Comparison of ENCODE assay signal across 39 cellular contexts in the genomic region with DNA sequence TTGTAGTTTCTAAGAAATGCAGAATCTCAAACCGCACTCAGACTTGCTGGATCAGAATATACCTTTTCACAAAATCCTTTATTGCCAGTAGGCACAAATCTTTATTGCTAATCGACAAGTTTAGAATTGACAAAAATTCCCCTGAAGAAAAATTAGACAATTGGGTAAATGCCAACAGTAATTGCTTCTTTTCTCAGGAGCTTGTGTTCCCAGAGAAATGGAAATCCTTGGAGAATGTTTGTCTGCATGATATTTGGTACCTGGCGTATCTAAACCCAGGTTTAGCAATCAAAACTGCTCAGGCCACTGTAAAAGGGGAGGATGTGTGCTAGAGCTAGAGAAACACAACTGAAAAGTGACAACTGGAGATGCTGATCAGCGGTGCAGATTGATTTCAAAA. TPM values are rescaled to one million over a fixed set of nuclear protein-coding genes. Genes with fewer than 3 reads are reported as not detected.
"Had no signal": no experiment of that assay in that cellular context is flagged by ENCODE, and none has a peak within 500 bp of the region (broad histone marks: within the 10 kb centered on the region; RNA-seq: fewer than 3 reads in every experiment).

A gene with protein sequence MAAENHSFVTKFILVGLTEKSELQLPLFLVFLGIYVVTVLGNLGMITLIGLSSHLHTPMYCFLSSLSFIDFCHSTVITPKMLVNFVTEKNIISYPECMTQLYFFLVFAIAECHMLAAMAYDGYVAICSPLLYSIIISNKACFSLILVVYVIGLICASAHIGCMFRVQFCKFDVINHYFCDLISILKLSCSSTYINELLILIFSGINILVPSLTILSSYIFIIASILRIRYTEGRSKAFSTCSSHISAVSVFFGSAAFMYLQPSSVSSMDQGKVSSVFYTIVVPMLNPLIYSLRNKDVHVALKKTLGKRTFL (plus strand): TSS at position 301 of the 400 bp plus-strand sequence. CDS start 8,556 bp downstream, outside the sequence.

- H3K4me2 ChIP-seq: KMS-11 had no signal

- H3K36me3 ChIP-seq: MG63 had no signal

- H3K9me3 ChIP-seq: MG63 had no signal

- H3K4me3 ChIP-seq: MG63 had no signal

- H3K9ac ChIP-seq: KMS-11 had no signal

- H3K27ac ChIP-seq: KMS-11 had no signal

- DNase-seq: Karpas-422, Kasumi-1, KG1, MG63, MM.1S, MV-4-11, NCI-H1048, NCI-H1092, NCI-H1092 treated with DMSO at 0.1 percent for 48 hours, NCI-H1105, NCI-H1105 treated with DMSO at 0.1 percent for 48 hours, NCI-H1417, NCI-H1417 treated with DMSO at 0.1 percent for 48 hours, NCI-H1436, NCI-H1436 treated with DMSO at 0.1 percent for 48 hours, NCI-H146, NCI-H1694, NCI-H1694 treated with DMSO at 0.1 percent for 48 hours, NCI-H187, NCI-H187 treated with DMSO at 0.1 percent for 48 hours, NCI-H1930, NCI-H2029, NCI-H2029 treated with DMSO at 0.1 percent for 48 hours, NCI-H2081, NCI-H2081 treated with DMSO at 0.1 percent for 48 hours, NCI-H2107, NCI-H2171, NCI-H2171 treated with DMSO at 0.1 percent for 48 hours, NCI-H2227 treated with DMSO at 0.1 percent for 48 hours, NCI-H226, NCI-H345, NCI-H446, NCI-H446 treated with DMSO at 0.1 percent for 48 hours, NCI-H510A had no signal

RNA-seq across cellular contexts. Expression of the gene that starts here (rescaled TPM):
- total RNA-seq: LHCN-M2, M059J, MCF 10A, NCI-H460 had no signal
